Comparison of ENCODE assay signal across 16 cellular contexts in the genomic region with DNA sequence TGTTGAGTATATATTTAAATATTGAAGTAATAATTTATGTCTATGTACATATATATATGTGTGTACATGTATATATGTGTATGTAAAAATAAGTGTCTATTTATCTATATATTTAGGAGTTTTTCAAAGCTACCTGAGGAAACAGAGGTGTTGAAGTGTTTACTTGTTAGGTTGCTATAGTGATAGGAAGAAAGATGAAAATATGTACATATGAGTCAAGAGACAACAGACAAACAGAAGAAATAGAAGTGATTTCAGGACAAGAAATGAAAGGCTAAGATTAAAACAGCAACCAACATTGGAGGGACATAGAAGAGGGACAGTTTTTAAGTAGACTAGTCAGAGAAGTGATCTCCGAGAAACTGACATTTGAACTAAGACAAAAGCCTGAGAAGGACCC.
"Had no signal": no experiment of that assay in that cellular context is flagged by ENCODE, and none has a peak within 500 bp of the region (broad histone marks: within the 10 kb centered on the region; RNA-seq: fewer than 3 reads in every experiment).

No MANE protein-coding gene starts in this region.

- H3K4me1 ChIP-seq: sigmoid colon had no signal

- DNase-seq: cortex of kidney; dorsolateral prefrontal cortex; effector CD8-positive, alpha-beta T cell; esophagus squamous epithelium; foreskin fibroblast; left colon; naive thymus-derived CD4-positive, alpha-beta T cell; nephron progenitor cell; sigmoid colon; stimulated activated CD4-positive, alpha-beta T cell treated with anti-CD3 and anti-CD28 coated beads, Interleukin-12 subunit alpha, Interleukin-12 subunit beta, amount 100 ng/mL, for 4 hours; stimulated activated naive CD4-positive, alpha-beta T cell; stomach; substantia nigra had no signal

- H3K27me3 Mint-ChIP-seq: naive thymus-derived CD4-positive, alpha-beta T cell had no signal

- H3K27ac ChIP-seq: dorsolateral prefrontal cortex, esophagus squamous epithelium, sigmoid colon, skin epidermis, stomach, thoracic aorta had no signal

- FAIRE-seq: urothelium cell line had no signal

- H3K9me3 ChIP-seq: esophagus squamous epithelium, sigmoid colon, stomach, thoracic aorta had no signal

- H3K36me3 ChIP-seq: sigmoid colon, stomach, thoracic aorta had no signal

- H3K27me3 ChIP-seq: dorsolateral prefrontal cortex, esophagus squamous epithelium, sigmoid colon, stomach had no signal

- H3K27ac Mint-ChIP-seq: nephron progenitor cell had no signal

- H3K9me3 Mint-ChIP-seq: nephron progenitor cell had no signal

- H3K4me3 ChIP-seq: dorsolateral prefrontal cortex, esophagus squamous epithelium, sigmoid colon, skin epidermis, stomach, thoracic aorta had no signal

- H3K4me3 Mint-ChIP-seq: naive thymus-derived CD4-positive, alpha-beta T cell; nephron progenitor cell had no signal
